19 cellular contexts compared by ENCODE assay signal in genomic region chr11:122195790-122196189, GRCh38.
"Had no signal": no experiment of that assay in that cellular context is flagged by ENCODE, and none has a peak within 500 bp of the region (broad histone marks: within the 10 kb centered on the region; RNA-seq: fewer than 3 reads in every experiment).

No MANE protein-coding gene starts in this region.

- DNase-seq: activated CD4-positive, alpha-beta T cell treated with anti-CD3 and anti-CD28 coated beads, Interleukin-2, amount 50 U/mL, for 48 hours; activated naive CD4-positive, alpha-beta T cell treated with anti-CD3 and anti-CD28 coated beads for 36 hours; activated naive CD8-positive, alpha-beta T cell treated with anti-CD3 and anti-CD28 coated beads, Interleukin-2, amount 50 U/mL, for 24 hours; caudate nucleus; colonic mucosa; effector CD4-positive, alpha-beta T cell; gastrocnemius medialis; kidney; left lung; mucosa of descending colon; naive thymus-derived CD8-positive, alpha-beta T cell; posterior cingulate gyrus; stimulated activated CD4-positive, alpha-beta T cell treated with anti-CD3 and anti-CD28 coated beads, Interleukin-4, amount 100 ng/mL, for 4 hours; stimulated activated CD8-positive, alpha-beta memory T cell treated with anti-CD3 and anti-CD28 coated beads, Interleukin-4, amount 100 ng/mL, for 48 hours; stimulated activated naive CD4-positive, alpha-beta T cell treated with Interleukin-2 at 50 U/mL for 16 hours; WERI-Rb-1 had no signal

- H3K27me3 ChIP-seq: colonic mucosa, gastrocnemius medialis, left lung had no signal

- ATAC-seq: activated naive CD8-positive, alpha-beta T cell treated with anti-CD3 and anti-CD28 coated beads, Interleukin-2, amount 50 U/mL, for 24 hours; activated T-helper 17 cell treated with anti-CD3 and anti-CD28 coated beads, Interleukin-2, amount 50 U/mL, for 72 hours; left lung; mucosa of descending colon; naive thymus-derived CD8-positive, alpha-beta T cell had no signal

- H3K4me1 ChIP-seq: colonic mucosa, left lung had no signal

- H3K27me3 Mint-ChIP-seq: type B pancreatic cell had no signal

- H3K36me3 ChIP-seq: colonic mucosa, gastrocnemius medialis, left lung, WERI-Rb-1 had no signal

- H3K27ac ChIP-seq: colonic mucosa, gastrocnemius medialis, left lung, WERI-Rb-1 had no signal

- H3K4me1 Mint-ChIP-seq: activated naive CD8-positive, alpha-beta T cell treated with anti-CD3 and anti-CD28 coated beads, Interleukin-2, amount 50 U/mL, for 24 hours; activated T-helper 17 cell treated with anti-CD3 and anti-CD28 coated beads, Interleukin-2, amount 50 U/mL, for 72 hours; naive thymus-derived CD8-positive, alpha-beta T cell had no signal

- H3K27ac Mint-ChIP-seq: activated naive CD4-positive, alpha-beta T cell treated with anti-CD3 and anti-CD28 coated beads for 36 hours; activated naive CD8-positive, alpha-beta T cell treated with anti-CD3 and anti-CD28 coated beads, Interleukin-2, amount 50 U/mL, for 24 hours; activated T-helper 17 cell treated with anti-CD3 and anti-CD28 coated beads, Interleukin-2, amount 50 U/mL, for 72 hours; naive thymus-derived CD8-positive, alpha-beta T cell; type B pancreatic cell had no signal

- H3K4me3 ChIP-seq: colonic mucosa, gastrocnemius medialis, left lung, mucosa of descending colon, skin epidermis had no signal

- H3K4me3 Mint-ChIP-seq: activated naive CD4-positive, alpha-beta T cell treated with anti-CD3 and anti-CD28 coated beads for 36 hours; activated naive CD8-positive, alpha-beta T cell treated with anti-CD3 and anti-CD28 coated beads, Interleukin-2, amount 50 U/mL, for 24 hours; activated T-helper 17 cell treated with anti-CD3 and anti-CD28 coated beads, Interleukin-2, amount 50 U/mL, for 72 hours; naive thymus-derived CD8-positive, alpha-beta T cell; type B pancreatic cell had no signal

- H3K9me3 Mint-ChIP-seq: activated naive CD4-positive, alpha-beta T cell treated with anti-CD3 and anti-CD28 coated beads for 36 hours; activated naive CD8-positive, alpha-beta T cell treated with anti-CD3 and anti-CD28 coated beads, Interleukin-2, amount 50 U/mL, for 24 hours; activated T-helper 17 cell treated with anti-CD3 and anti-CD28 coated beads, Interleukin-2, amount 50 U/mL, for 72 hours; type B pancreatic cell had no signal

- H3K36me3 Mint-ChIP-seq: naive thymus-derived CD8-positive, alpha-beta T cell had no signal

- H3K9me3 ChIP-seq: colonic mucosa, gastrocnemius medialis, left lung, mucosa of descending colon had no signal
